In the genomic region with DNA sequence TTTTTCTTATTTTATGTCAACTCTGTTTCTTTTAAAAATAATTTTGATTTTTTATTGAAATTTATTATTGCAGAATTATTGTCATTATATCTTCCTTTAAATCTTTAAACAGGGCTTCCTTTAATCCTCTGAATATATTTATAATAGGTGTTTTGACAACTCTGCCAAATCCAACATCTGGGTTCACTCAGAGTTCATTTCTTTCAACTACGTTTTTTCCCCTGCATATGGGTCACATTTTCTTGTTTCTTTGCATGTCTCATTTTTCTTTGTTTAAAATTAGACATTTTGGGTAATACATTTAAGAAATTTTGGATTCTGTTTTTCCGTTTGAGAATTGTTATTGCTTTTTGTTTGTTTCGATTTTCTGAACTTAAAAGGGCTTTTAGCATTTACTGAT, we compare ENCODE assay signal across 28 cellular contexts.
"Had no signal": no experiment of that assay in that cellular context is flagged by ENCODE, and none has a peak within 500 bp of the region (broad histone marks: within the 10 kb centered on the region; RNA-seq: fewer than 3 reads in every experiment).

No MANE protein-coding gene starts in this region.

- DNase-seq: hypothalamus; immature natural killer cell; left ventricle myocardium inferior; mesendoderm; midbrain; mucosa of descending colon; naive thymus-derived CD8-positive, alpha-beta T cell; pancreas; posterior cingulate gyrus; retina; right cardiac atrium; stimulated activated CD4-positive, alpha-beta T cell treated with anti-CD3 and anti-CD28 coated beads, Interleukin-12 subunit alpha, Interleukin-12 subunit beta, amount 100 ng/mL, for 4 hours; stimulated activated CD4-positive, alpha-beta T cell treated with anti-CD3 and anti-CD28 coated beads, Interleukin-15, amount 100 ng/mL, for 24 hours; stimulated activated CD4-positive, alpha-beta T cell treated with anti-CD3 and anti-CD28 coated beads, Interleukin-2, amount 100 ng/mL, for 24 hours; stimulated activated CD4-positive, alpha-beta T cell treated with anti-CD3 and anti-CD28 coated beads, Interleukin-4, amount 100 ng/mL, for 1 hour; stimulated activated naive B cell treated with anti-CD40 and anti-IgM and Interleukin-4, amounts not matched to agents 10 μg/mL and 1 μg/mL and 100 μg/mL, for 72 hours; stimulated activated naive CD8-positive, alpha-beta T cell treated with anti-CD3 and anti-CD28 coated beads, Interleukin-15, Interleukin-2, amounts not matched to agents 100 U/mL and 50 U/mL, for 24 hours; stomach; testis; thyroid gland; transverse colon; upper lobe of left lung had no signal

- H3K27ac ChIP-seq: left ventricle myocardium inferior, neural progenitor cell, pancreas, prostate gland, skin epidermis, stomach, testis, thyroid gland, transverse colon, upper lobe of left lung, vagina had no signal

- H3K9me3 ChIP-seq: mucosa of descending colon, pancreas, prostate gland, testis, thyroid gland, transverse colon, upper lobe of left lung, vagina had no signal

- H3K4me3 ChIP-seq: left ventricle myocardium inferior, lung, mucosa of descending colon, neural progenitor cell, pancreas, prostate gland, skin epidermis, stomach, testis, thyroid gland, transverse colon, upper lobe of left lung, vagina had no signal

- H3K27me3 ChIP-seq: neural progenitor cell, pancreas, stomach, testis, thyroid gland, transverse colon, upper lobe of left lung, vagina had no signal

- H3K4me2 ChIP-seq: neural progenitor cell had no signal

- H3K9ac ChIP-seq: neural progenitor cell had no signal

- H3K36me3 ChIP-seq: left ventricle myocardium inferior, neural progenitor cell, pancreas, prostate gland, stomach, thyroid gland, transverse colon, upper lobe of left lung, vagina had no signal

- FAIRE-seq: islet of Langerhans, pancreas had no signal
